ENCODE assay signal across 1 cellular context in genomic region chr1:40662864-40663263, GRCh38.
TF ChIP-seq lines count a peak whose summit lies in the region.

No MANE protein-coding gene starts in this region.

TF ChIP-seq in HCT116, 20 proteins besides CTCF, POLR2A, EP300 and RAD21 (continued from another document):
- TF ChIP-seq ZBTB33 (IDR thresholded peaks at IDR 0.05; ENCODE audit: extremely low read depth, insufficient replicate concordance, low read length) (no peak), SP1 (IDR thresholded peaks at IDR 0.05; ENCODE audit: low read depth) (no peak), ELF1 (IDR thresholded peaks at IDR 0.05; ENCODE audit: borderline replicate concordance, low read depth) (no peak), CBX3 (IDR thresholded peaks at IDR 0.05; ENCODE audit: low read depth) (no peak), POLR2AphosphoS5 (IDR thresholded peaks at IDR 0.05; ENCODE audit: low read depth, low read length) (no peak), EGR1 (IDR thresholded peaks at IDR 0.05; ENCODE audit: low read depth) (no peak)
TF ChIP-seq in HCT116: peak in this region for 0.
